Comparison of ENCODE assay signal across 1 cellular context in genomic region chr20:35664544-35665206, GRCh38.
TF ChIP-seq lines count a peak whose summit lies in the region.

Gene CPNE1, minus strand, starts transcription at chr20:35664900. Its CDS starts 31,977 bp downstream, at chr20:35632923.
Gene RBM12, minus strand, starts transcription at chr20:35664900. Its CDS starts 9,578 bp downstream, at chr20:35655322.

TF ChIP-seq in H1, 55 proteins besides CTCF, POLR2A, EP300 and RAD21:
- peak; percentile 83 for TF ChIP-seq RBBP5 (IDR thresholded peaks at IDR 0.05; ENCODE audit: borderline replicate concordance, low read depth, low read length)
- TF ChIP-seq JUND (IDR thresholded peaks at IDR 0.05; ENCODE audit: low read length), result no peak
- TF ChIP-seq BRCA1 (IDR thresholded peaks at IDR 0.05; ENCODE audit: low read depth, low read length), result no peak
- no peak for TF ChIP-seq BACH1 (IDR thresholded peaks at IDR 0.05; ENCODE audit: low read length)
- no peak for TF ChIP-seq KDM5A (IDR thresholded peaks at IDR 0.05; ENCODE audit: low read length)
- TF ChIP-seq E2F6 (IDR thresholded peaks at IDR 0.05), result peak; percentile 77
- no peak for TF ChIP-seq CBX5 (IDR thresholded peaks at IDR 0.05; ENCODE audit: low read depth, low read length)
- TF ChIP-seq, protein P1, sequence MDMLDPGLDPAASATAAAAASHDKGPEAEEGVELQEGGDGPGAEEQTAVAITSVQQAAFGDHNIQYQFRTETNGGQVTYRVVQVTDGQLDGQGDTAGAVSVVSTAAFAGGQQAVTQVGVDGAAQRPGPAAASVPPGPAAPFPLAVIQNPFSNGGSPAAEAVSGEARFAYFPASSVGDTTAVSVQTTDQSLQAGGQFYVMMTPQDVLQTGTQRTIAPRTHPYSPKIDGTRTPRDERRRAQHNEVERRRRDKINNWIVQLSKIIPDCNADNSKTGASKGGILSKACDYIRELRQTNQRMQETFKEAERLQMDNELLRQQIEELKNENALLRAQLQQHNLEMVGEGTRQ (IDR thresholded peaks at IDR 0.05; ENCODE audit: low read length), result no peak
- TF ChIP-seq SRF (IDR thresholded peaks at IDR 0.05; ENCODE audit: low read depth, low read length), result no peak
- no peak for TF ChIP-seq CHD7 (IDR thresholded peaks at IDR 0.05; ENCODE audit: insufficient replicate concordance, low read length)
- peak; percentile 3; the same call in 1 of the 2 replicates for TF ChIP-seq CEBPB (IDR thresholded peaks at IDR 0.05; ENCODE audit: low read depth, low read length)
- TF ChIP-seq, protein P2, sequence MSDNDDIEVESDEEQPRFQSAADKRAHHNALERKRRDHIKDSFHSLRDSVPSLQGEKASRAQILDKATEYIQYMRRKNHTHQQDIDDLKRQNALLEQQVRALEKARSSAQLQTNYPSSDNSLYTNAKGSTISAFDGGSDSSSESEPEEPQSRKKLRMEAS (IDR thresholded peaks at IDR 0.05), result peak; percentile 86
- TF ChIP-seq SUZ12 (IDR thresholded peaks at IDR 0.05; ENCODE audit: low read length), result no peak
- TF ChIP-seq POU5F1 (IDR thresholded peaks at IDR 0.05; ENCODE audit: low read depth, low read length), result no peak
- TF ChIP-seq TAF7 (optimal IDR thresholded peaks at IDR 0.05; ENCODE audit: borderline replicate concordance, low read depth, low read length), result peak; percentile 95
- no peak for TF ChIP-seq EZH2 (IDR thresholded peaks at IDR 0.05; ENCODE audit: low read depth, low read length, severe bottlenecking)
- TF ChIP-seq CTBP2 (IDR thresholded peaks at IDR 0.05; ENCODE audit: borderline replicate concordance, insufficient read depth, insufficient read length, low read length), result no peak
- TF ChIP-seq SIN3A (conservative IDR thresholded peaks at IDR 0.05 in 1 of 2, IDR thresholded peaks at IDR 0.05 in 1 of 2; ENCODE audit: low read depth in 1 of 2, low read length in 2 of 2), result 0 out of 4 replicates have a peak, but pooled peaks of 1 of the 2 experiments have one; percentile 64
- TF ChIP-seq, protein P3, sequence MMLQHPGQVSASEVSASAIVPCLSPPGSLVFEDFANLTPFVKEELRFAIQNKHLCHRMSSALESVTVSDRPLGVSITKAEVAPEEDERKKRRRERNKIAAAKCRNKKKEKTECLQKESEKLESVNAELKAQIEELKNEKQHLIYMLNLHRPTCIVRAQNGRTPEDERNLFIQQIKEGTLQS (IDR thresholded peaks at IDR 0.05; ENCODE audit: insufficient read depth, low read depth, low read length), result no peak
- TF ChIP-seq SIRT6 (IDR thresholded peaks at IDR 0.05; ENCODE audit: low read length), result no peak
- TF ChIP-seq CREB1 (IDR thresholded peaks at IDR 0.05), result peak; percentile 86
- no peak for TF ChIP-seq HDAC6 (IDR thresholded peaks at IDR 0.05; ENCODE audit: low read depth, low read length)
- no peak for TF ChIP-seq SAP30 (IDR thresholded peaks at IDR 0.05; ENCODE audit: insufficient read depth, insufficient replicate concordance, low read length)
- TF ChIP-seq YY1 (IDR thresholded peaks at IDR 0.05; ENCODE audit: low read depth, low read length), result peak; percentile 98
- TF ChIP-seq CHD1 (IDR thresholded peaks at IDR 0.05; ENCODE audit: low read depth, low read length), result no peak
- no peak for TF ChIP-seq FOSL1 (IDR thresholded peaks at IDR 0.05; ENCODE audit: insufficient read depth, low read depth, low read length)
- no peak for TF ChIP-seq ZNF274 (IDR thresholded peaks at IDR 0.05; ENCODE audit: borderline replicate concordance, extremely low read depth, low read length)
- TF ChIP-seq TCF12 (IDR thresholded peaks at IDR 0.05; ENCODE audit: low read depth, low read length), result no peak
- TF ChIP-seq MAFK (IDR thresholded peaks at IDR 0.05; ENCODE audit: low read depth, low read length), result no peak
- TF ChIP-seq ATF2 (IDR thresholded peaks at IDR 0.05; ENCODE audit: low read length), result peak; percentile 72
- TF ChIP-seq GTF2F1 (IDR thresholded peaks at IDR 0.05; ENCODE audit: borderline replicate concordance, low read depth, low read length), result peak; percentile 63; the same call in 1 of the 2 replicates
- TF ChIP-seq HDAC2 (IDR thresholded peaks at IDR 0.05; ENCODE audit: borderline replicate concordance in 1 of 2, low read depth in 2 of 2, low read length in 2 of 2), result no peak
- peak; percentile 79 for TF ChIP-seq NRF1 (IDR thresholded peaks at IDR 0.05; ENCODE audit: low read depth, low read length)
- no peak for TF ChIP-seq ASH2L (IDR thresholded peaks at IDR 0.05; ENCODE audit: low read length)
- no peak for TF ChIP-seq SIX5 (IDR thresholded peaks at IDR 0.05; ENCODE audit: low read depth, low read length)
- TF ChIP-seq NANOG (IDR thresholded peaks at IDR 0.05; ENCODE audit: insufficient read depth, low read depth, low read length, poor library complexity, severe bottlenecking), result no peak
- TF ChIP-seq JUN (IDR thresholded peaks at IDR 0.05; ENCODE audit: low read depth, low read length), result no peak
- TF ChIP-seq BCL11A (IDR thresholded peaks at IDR 0.05; ENCODE audit: low read depth in 2 of 2, low read length in 2 of 2), result no peak
- peak; percentile 82 for TF ChIP-seq TEAD4 (IDR thresholded peaks at IDR 0.05; ENCODE audit: low read depth, low read length)
- no peak for TF ChIP-seq SP4 (IDR thresholded peaks at IDR 0.05; ENCODE audit: low read length)
- TF ChIP-seq SP1 (IDR thresholded peaks at IDR 0.05; ENCODE audit: low read depth, low read length), result peak; percentile 26; the same call in 1 of the 2 replicates
- TF ChIP-seq CBX8 (IDR thresholded peaks at IDR 0.05; ENCODE audit: borderline replicate concordance, low read depth, low read length), result no peak
- TF ChIP-seq TBP (IDR thresholded peaks at IDR 0.05; ENCODE audit: low read depth, low read length), result peak; percentile 89
- no peak for TF ChIP-seq EGR1 (IDR thresholded peaks at IDR 0.05; ENCODE audit: borderline replicate concordance, low read depth, low read length)
- TF ChIP-seq RFX5 (IDR thresholded peaks at IDR 0.05; ENCODE audit: borderline replicate concordance, low read depth, low read length), result no peak
- peak; percentile 99 for TF ChIP-seq TAF1 (IDR thresholded peaks at IDR 0.05; ENCODE audit: low read depth, low read length)
- no peak for TF ChIP-seq RNF2 (IDR thresholded peaks at IDR 0.05; ENCODE audit: borderline replicate concordance, low read depth, low read length, missing control alignments, poor library complexity, severe bottlenecking)
- TF ChIP-seq KDM4A (IDR thresholded peaks at IDR 0.05; ENCODE audit: low read depth, low read length, severe bottlenecking), result no peak
- TF ChIP-seq GABPA (IDR thresholded peaks at IDR 0.05; ENCODE audit: borderline replicate concordance, insufficient read depth, low read length), result no peak
- TF ChIP-seq PHF8 (conservative IDR thresholded peaks at IDR 0.05; ENCODE audit: low read depth, low read length), result peak; percentile 98
- TF ChIP-seq SP2 (IDR thresholded peaks at IDR 0.05; ENCODE audit: low read length), result no peak
- no peak for TF ChIP-seq KDM1A (IDR thresholded peaks at IDR 0.05; ENCODE audit: borderline replicate concordance, low read length)
- TF ChIP-seq POLR2AphosphoS5 (IDR thresholded peaks at IDR 0.05; ENCODE audit: low read depth, low read length), result peak; percentile 96; the same call in 1 of the 2 replicates
- TF ChIP-seq CHD2 (IDR thresholded peaks at IDR 0.05; ENCODE audit: low read length), result no peak
- no peak for TF ChIP-seq RXRA (IDR thresholded peaks at IDR 0.05; ENCODE audit: insufficient read depth, low read depth, low read length)
